8 cellular contexts compared by ENCODE assay signal in genomic region chr16:14285542-14286380, GRCh38.
DNase-seq lines count a peak whose midpoint lies in the region; ATAC-seq, FAIRE-seq and TF ChIP-seq lines count a peak whose summit lies in the region.

No MANE protein-coding gene starts in this region.

- peaks cover 21% of the 10 kb centered on the region for H3K36me3 Mint-ChIP-seq in dendritic cell treated with granulocyte-macrophage colony-stimulating factor and Interleukin-4, amounts not matched to agents 40 ng/mL and 50 ng/mL, for 4 days (ENCODE audit: low read depth)

- no peak for TF ChIP-seq POLR2A in HepG2 (IDR thresholded peaks at IDR 0.05; ENCODE audit: insufficient read depth in 1 of 2, low read depth in 2 of 2, low read length in 2 of 2)

- peaks cover 60% of the 10 kb centered on the region for H3K4me1 Mint-ChIP-seq in dendritic cell treated with granulocyte-macrophage colony-stimulating factor and Interleukin-4, amounts not matched to agents 40 ng/mL and 50 ng/mL, for 4 days (ENCODE audit: low read depth)

- peak; percentile 30 to 67; a peak in 3 of 4 replicates for TF ChIP-seq EP300 in HepG2 (IDR thresholded peaks at IDR 0.05; ENCODE audit: low read depth in 2 of 2, low read length in 2 of 2)
- TF ChIP-seq EP300 in HepG2 (CRISPR knock-in tag; IDR thresholded peaks at IDR 0.05; ENCODE audit: borderline replicate concordance): peak; percentile 55

- H3K27me3 Mint-ChIP-seq in dendritic cell treated with granulocyte-macrophage colony-stimulating factor and Interleukin-4, amounts not matched to agents 40 ng/mL and 50 ng/mL, for 4 days: peaks cover 2% of the 10 kb centered on the region

- peak overlapping the region; percentile 73 to 89 (median 81) for H3K9ac ChIP-seq in BLaER1 treated with 17β-estradiol and CSF1 and Interleukin-3, amounts not matched to agents 10 nM and 100 nM
- peak overlapping the region; percentile 59 for H3K9ac ChIP-seq in HepG2 (ENCODE audit: insufficient read depth, low read depth, low read length)

- DNase-seq in NCI-H69 (lab: John Stamatoyannopoulos, UW) (peak; percentile 97), HepG2 (ENCODE audit: low spot score) (peak; percentile 95)
- peak; percentile 95 for DNase-seq in activated CD4-positive, alpha-beta T cell treated with anti-CD3 and anti-CD28 coated beads, Interleukin-2, amount 50 U/mL, for 1 hour
- DNase-seq in stimulated activated CD4-positive, alpha-beta T cell treated with anti-CD3 and anti-CD28 coated beads, Interleukin-2, amount 100 ng/mL, for 4 hours (ENCODE audit: low read depth): peak; percentile 91

- peaks cover 17 to 32% (median 26%) of the 10 kb centered on the region in 10 experiments for H3K4me1 ChIP-seq in BLaER1 treated with 17β-estradiol and CSF1 and Interleukin-3, amounts not matched to agents 10 nM and 100 nM
- peaks cover 36% of the 10 kb centered on the region for H3K4me1 ChIP-seq in HepG2 (ENCODE audit: insufficient read depth, low read length)

- H3K9me3 ChIP-seq in BLaER1 treated with 17β-estradiol and CSF1 and Interleukin-3, amounts not matched to agents 10 nM and 100 nM (replicated peaks in 1 of 11): peaks cover 21 to 27% (median 25%) of the 10 kb centered on the region in 11 experiments
- peaks cover 16% of the 10 kb centered on the region for H3K9me3 ChIP-seq in HepG2 (ENCODE audit: low read length)

- TF ChIP-seq CTCF in HepG2 (CRISPR knock-in tag; IDR thresholded peaks at IDR 0.05): peak; percentile 34

- H3K27ac Mint-ChIP-seq in dendritic cell treated with granulocyte-macrophage colony-stimulating factor and Interleukin-4, amounts not matched to agents 40 ng/mL and 50 ng/mL, for 4 days: peak overlapping the region; percentile 91

- H4K20me1 ChIP-seq in BLaER1 treated with 17β-estradiol and CSF1 and Interleukin-3, amounts not matched to agents 10 nM and 100 nM: peaks cover 0 to 5% (median 0%) of the 10 kb centered on the region in 11 experiments; a peak in 1 of 22 replicates
- H4K20me1 ChIP-seq in HepG2 (ENCODE audit: insufficient read depth, low read length): no peaks in the 10 kb centered on the region

- in situ Hi-C loops in HepG2 (cut with HindIII; ENCODE audit: extremely low pct_ligation_motif_present, low pct_unique_long_range_greater_than_20kb): loop anchor here (5.0 kb wide), 1 partner anchor 363 kb away; the partner anchor contains the start of gene ERCC4

- TSS peak; percentile 100 for BruUV-seq in HepG2 (replicated peaks; lab: Mats Ljungman, UMichigan)

- FAIRE-seq in HepG2 (lab: Jason Lieb, UNC): peak; percentile 94

- no peaks in the 10 kb centered on the region for H3K27me3 ChIP-seq in BLaER1 treated with 17β-estradiol and CSF1 and Interleukin-3, amounts not matched to agents 10 nM and 100 nM
- H3K27me3 ChIP-seq in HepG2 (ENCODE audit: control insufficient read depth in 1 of 2, insufficient read depth in 2 of 2, low read length in 2 of 2): no peaks in the 10 kb centered on the region; a peak in 1 of 5 replicates

- peak overlapping the region; percentile 28 to 83 (median 71); a peak in 21 of 22 replicates for H3K27ac ChIP-seq in BLaER1 treated with 17β-estradiol and CSF1 and Interleukin-3, amounts not matched to agents 10 nM and 100 nM
- H3K27ac ChIP-seq in HepG2 (ENCODE audit: extremely low read length, insufficient read depth, low read length): peak overlapping the region; percentile 35

- peak overlapping the region; percentile 72 to 94 (median 78) for H3K4me3 ChIP-seq in BLaER1 treated with 17β-estradiol and CSF1 and Interleukin-3, amounts not matched to agents 10 nM and 100 nM
- H3K4me3 ChIP-seq in HepG2 (replicated peaks in 1 of 3; ENCODE audit: insufficient read depth in 1 of 3, low read depth in 2 of 3, low read length in 3 of 3): peak overlapping the region; percentile 77 to 94 (median 89)

- peak overlapping the region; percentile 82 for H3K4me3 Mint-ChIP-seq in dendritic cell treated with granulocyte-macrophage colony-stimulating factor and Interleukin-4, amounts not matched to agents 40 ng/mL and 50 ng/mL, for 4 days

- peaks cover 14% of the 10 kb centered on the region for H3K9me3 Mint-ChIP-seq in dendritic cell treated with granulocyte-macrophage colony-stimulating factor and Interleukin-4, amounts not matched to agents 40 ng/mL and 50 ng/mL, for 4 days

- ATAC-seq in GM19351 (IDR thresholded peaks at IDR 0.05; ENCODE audit: unreplicated experiment) (peak; percentile 68), HG03469 (IDR thresholded peaks at IDR 0.05; ENCODE audit: unreplicated experiment) (peak; percentile 60), HepG2 (peak; percentile 84)

- H3K4me2 ChIP-seq in BLaER1 treated with 17β-estradiol and CSF1 and Interleukin-3, amounts not matched to agents 10 nM and 100 nM: peak overlapping the region; percentile 68 to 88 (median 81)
- H3K4me2 ChIP-seq in HepG2 (ENCODE audit: low read depth, low read length): peak overlapping the region; percentile 84

- 2% methylated on average over 41 of the region's 72 CpGs for WGBS in HepG2 (ENCODE audit: low lambda C conversion rate)

- H3K79me2 ChIP-seq in HepG2 (ENCODE audit: insufficient read depth, low read length): no peaks in the 10 kb centered on the region

- POLR2A ChIA-PET in HepG2 (lab: Yijun Ruan, JAX): interaction anchor here (0.7 to 2.5 kb wide), 20 partner anchors 10 to 366 kb away, joined by 3 to 16 read pairs (median 6); partner anchors contain the start of gene ERCC4

- intact Hi-C loops in dendritic cell treated with granulocyte-macrophage colony-stimulating factor and Interleukin-4, amounts not matched to agents 40 ng/mL and 50 ng/mL, for 4 days (cut with micrococcal nuclease): loop anchor here (5.0 kb wide), 1 partner anchor 363 kb away; the partner anchor contains the start of gene ERCC4
- intact Hi-C loops in HepG2 (cut with micrococcal nuclease; ENCODE audit: unreplicated experiment): loop anchor here (2.0 to 10.0 kb wide), 4 partner anchors 15 to 363 kb away; partner anchors contain the start of gene MRTFB

- H2AFZ ChIP-seq in HepG2 (ENCODE audit: low read length): peak overlapping the region; percentile 33

- H3K36me3 ChIP-seq in BLaER1 treated with 17β-estradiol and CSF1 and Interleukin-3, amounts not matched to agents 10 nM and 100 nM: peaks cover 0 to 5% (median 0%) of the 10 kb centered on the region in 11 experiments; a peak in 1 of 22 replicates
- no peaks in the 10 kb centered on the region for H3K36me3 ChIP-seq in HepG2 (replicated peaks in 1 of 2; ENCODE audit: control insufficient read depth in 1 of 2, insufficient read depth in 2 of 2, low read length in 2 of 2)

- CTCF ChIA-PET in HepG2 (lab: Yijun Ruan, JAX; ENCODE audit: low intra/inter-chr PET ratio, low total read pairs): interaction anchor here (0.7 to 1.2 kb wide), 3 partner anchors 36 to 362 kb away, joined by 3 to 8 read pairs (median 3); no protein-coding TSS in a partner anchor

- TF ChIP-seq RAD21 in HepG2 (CRISPR knock-in tag; IDR thresholded peaks at IDR 0.05): peak; percentile 79

TF ChIP-seq in HepG2, 621 proteins besides CTCF, POLR2A, EP300 and RAD21 (continues in another document):
- no peak for TF ChIP-seq ZNF562 (CRISPR knock-in tag; IDR thresholded peaks at IDR 0.05; ENCODE audit: borderline replicate concordance)
- peak; percentile 63 for TF ChIP-seq HNRNPLL (IDR thresholded peaks at IDR 0.05; ENCODE audit: low read depth, low read length, poor library complexity, severe bottlenecking)
- peak; percentile 91; the same call in 2 of the 3 replicates for TF ChIP-seq MXI1 (IDR thresholded peaks at IDR 0.05; ENCODE audit: borderline replicate concordance, low read depth, low read length)
- TF ChIP-seq CBX1 (IDR thresholded peaks at IDR 0.05; ENCODE audit: low read depth): peak; percentile 95
- peak; percentile 90 for TF ChIP-seq TBL1XR1 (IDR thresholded peaks at IDR 0.05; ENCODE audit: borderline replicate concordance, low read length, partially characterized antibody)
- peak; percentile 68 for TF ChIP-seq ZNF337 (CRISPR knock-in tag; IDR thresholded peaks at IDR 0.05; ENCODE audit: borderline replicate concordance, low read depth)
- TF ChIP-seq, protein P1, sequence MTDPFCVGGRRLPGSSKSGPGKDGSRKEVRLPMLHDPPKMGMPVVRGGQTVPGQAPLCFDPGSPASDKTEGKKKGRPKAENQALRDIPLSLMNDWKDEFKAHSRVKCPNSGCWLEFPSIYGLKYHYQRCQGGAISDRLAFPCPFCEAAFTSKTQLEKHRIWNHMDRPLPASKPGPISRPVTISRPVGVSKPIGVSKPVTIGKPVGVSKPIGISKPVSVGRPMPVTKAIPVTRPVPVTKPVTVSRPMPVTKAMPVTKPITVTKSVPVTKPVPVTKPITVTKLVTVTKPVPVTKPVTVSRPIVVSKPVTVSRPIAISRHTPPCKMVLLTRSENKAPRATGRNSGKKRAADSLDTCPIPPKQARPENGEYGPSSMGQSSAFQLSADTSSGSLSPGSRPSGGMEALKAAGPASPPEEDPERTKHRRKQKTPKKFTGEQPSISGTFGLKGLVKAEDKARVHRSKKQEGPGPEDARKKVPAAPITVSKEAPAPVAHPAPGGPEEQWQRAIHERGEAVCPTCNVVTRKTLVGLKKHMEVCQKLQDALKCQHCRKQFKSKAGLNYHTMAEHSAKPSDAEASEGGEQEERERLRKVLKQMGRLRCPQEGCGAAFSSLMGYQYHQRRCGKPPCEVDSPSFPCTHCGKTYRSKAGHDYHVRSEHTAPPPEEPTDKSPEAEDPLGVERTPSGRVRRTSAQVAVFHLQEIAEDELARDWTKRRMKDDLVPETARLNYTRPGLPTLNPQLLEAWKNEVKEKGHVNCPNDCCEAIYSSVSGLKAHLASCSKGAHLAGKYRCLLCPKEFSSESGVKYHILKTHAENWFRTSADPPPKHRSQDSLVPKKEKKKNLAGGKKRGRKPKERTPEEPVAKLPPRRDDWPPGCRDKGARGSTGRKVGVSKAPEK (CRISPR knock-in tag; IDR thresholded peaks at IDR 0.05; ENCODE audit: borderline replicate concordance): peak; percentile 99

Comparison
In these comparisons a context has a peak if more than half of its experiments do, and no peak if none do; other contexts are left out.
1. Peak in every context shown above with its lines: DNase-seq, ATAC-seq, H3K4me3 ChIP-seq and H3K27ac ChIP-seq.